ENCODE assay signal across 1 cellular context in genomic region chr18:59139615-59140286, GRCh38.
TF ChIP-seq lines count a peak whose summit lies in the region.

Gene SEC11C, plus strand, starts transcription at chr18:59139884. Its CDS starts 65 bp downstream, at chr18:59139949.

TF ChIP-seq in HepG2, 621 proteins besides CTCF, POLR2A, EP300 and RAD21 (continued from another document):
- TF ChIP-seq BCL3 (CRISPR knock-in tag; IDR thresholded peaks at IDR 0.05) (peak; percentile 84; the same call in 1 of the 2 replicates), HNF1A (IDR thresholded peaks at IDR 0.05; ENCODE audit: low read depth) (no peak; the same call in 1 of the 2 replicates), HNF1A (CRISPR knock-in tag; IDR thresholded peaks at IDR 0.05; ENCODE audit: borderline replicate concordance) (peak; percentile 52; the same call in 1 of the 2 replicates), ARNT (IDR thresholded peaks at IDR 0.05) (no peak), ZNF430 (CRISPR knock-in tag; IDR thresholded peaks at IDR 0.05) (0 out of 2 replicates have a peak, but pooled peaks have one; percentile 41), SPEN (CRISPR knock-in tag; IDR thresholded peaks at IDR 0.05; ENCODE audit: low read depth) (peak; percentile 56; the same call in 1 of the 2 replicates), CCAR2 (optimal IDR thresholded peaks at IDR 0.05; ENCODE audit: low read depth, low read length) (no peak), USF2 (IDR thresholded peaks at IDR 0.05; ENCODE audit: low read depth, low read length) (peak; percentile 93), USF2 (CRISPR knock-in tag; IDR thresholded peaks at IDR 0.05; ENCODE audit: borderline replicate concordance) (peak; percentile 99; the same call in 1 of the 2 replicates), HOXA5 (CRISPR knock-in tag; IDR thresholded peaks at IDR 0.05) (peak; percentile 79), ZNF205 (CRISPR knock-in tag; IDR thresholded peaks at IDR 0.05) (no peak; the same call in 1 of the 2 replicates), ZNF44 (CRISPR knock-in tag; IDR thresholded peaks at IDR 0.05) (0 out of 2 replicates have a peak, but pooled peaks have one; percentile 66), SP1 (IDR thresholded peaks at IDR 0.05) (no peak), SP1 (CRISPR knock-in tag; IDR thresholded peaks at IDR 0.05) (peak; percentile 70), ZBTB8A (CRISPR knock-in tag; IDR thresholded peaks at IDR 0.05; ENCODE audit: borderline replicate concordance, low read depth) (peak; percentile 50; the same call in 1 of the 2 replicates), STAT5B (CRISPR knock-in tag; IDR thresholded peaks at IDR 0.05) (no peak), ZMYM3 (CRISPR knock-in tag; IDR thresholded peaks at IDR 0.05) (0 out of 2 replicates have a peak, but pooled peaks have one; percentile 6), AFF4 (CRISPR knock-in tag; IDR thresholded peaks at IDR 0.05) (no peak), SALL2 (CRISPR knock-in tag; IDR thresholded peaks at IDR 0.05) (peak; percentile 66; the same call in 1 of the 2 replicates), MED8 (CRISPR knock-in tag; IDR thresholded peaks at IDR 0.05; ENCODE audit: insufficient replicate concordance) (peak; percentile 63), ZNF143 (CRISPR knock-in tag; IDR thresholded peaks at IDR 0.05) (peak; percentile 99), TARDBP (CRISPR knock-in tag; IDR thresholded peaks at IDR 0.05) (peak; percentile 63; the same call in 1 of the 2 replicates), TBX2 (CRISPR knock-in tag; IDR thresholded peaks at IDR 0.05; ENCODE audit: borderline replicate concordance) (peak; percentile 29; the same call in 1 of the 2 replicates), ZNF343 (CRISPR knock-in tag; IDR thresholded peaks at IDR 0.05) (0 out of 2 replicates have a peak, but pooled peaks have one; percentile 34), ZSCAN31 (CRISPR knock-in tag; IDR thresholded peaks at IDR 0.05; ENCODE audit: low read depth) (peak; percentile 69; the same call in 1 of the 2 replicates), RARG (CRISPR knock-in tag; IDR thresholded peaks at IDR 0.05; ENCODE audit: low read depth) (no peak; the same call in 1 of the 2 replicates), NR2C2 (CRISPR knock-in tag; IDR thresholded peaks at IDR 0.05; ENCODE audit: borderline replicate concordance) (peak; percentile 81), ZFX (CRISPR knock-in tag; IDR thresholded peaks at IDR 0.05; ENCODE audit: low read depth) (peak; percentile 70), ESRRA (CRISPR knock-in tag; IDR thresholded peaks at IDR 0.05; ENCODE audit: low read depth) (0 out of 2 replicates have a peak, but pooled peaks have one; percentile 24), HOXA3 (CRISPR knock-in tag; IDR thresholded peaks at IDR 0.05) (no peak; the same call in 1 of the 2 replicates), IKZF4 (CRISPR knock-in tag; IDR thresholded peaks at IDR 0.05; ENCODE audit: borderline replicate concordance, low read depth, not compliant biosample characterization) (peak; percentile 68), KDM5A (IDR thresholded peaks at IDR 0.05; ENCODE audit: borderline replicate concordance, low read length) (peak; percentile 61; the same call in 1 of the 2 replicates), ZC3H4 (CRISPR knock-in tag; IDR thresholded peaks at IDR 0.05; ENCODE audit: borderline replicate concordance) (peak; percentile 37; the same call in 1 of the 2 replicates), ZNF704 (CRISPR knock-in tag; IDR thresholded peaks at IDR 0.05; ENCODE audit: borderline replicate concordance) (peak; percentile 77; the same call in 1 of the 2 replicates), ARID2 (CRISPR knock-in tag; IDR thresholded peaks at IDR 0.05; ENCODE audit: borderline replicate concordance) (0 out of 2 replicates have a peak, but pooled peaks have one; percentile 17), CENPT (CRISPR knock-in tag; IDR thresholded peaks at IDR 0.05; ENCODE audit: low read depth) (no peak)
- TF ChIP-seq, protein P1, sequence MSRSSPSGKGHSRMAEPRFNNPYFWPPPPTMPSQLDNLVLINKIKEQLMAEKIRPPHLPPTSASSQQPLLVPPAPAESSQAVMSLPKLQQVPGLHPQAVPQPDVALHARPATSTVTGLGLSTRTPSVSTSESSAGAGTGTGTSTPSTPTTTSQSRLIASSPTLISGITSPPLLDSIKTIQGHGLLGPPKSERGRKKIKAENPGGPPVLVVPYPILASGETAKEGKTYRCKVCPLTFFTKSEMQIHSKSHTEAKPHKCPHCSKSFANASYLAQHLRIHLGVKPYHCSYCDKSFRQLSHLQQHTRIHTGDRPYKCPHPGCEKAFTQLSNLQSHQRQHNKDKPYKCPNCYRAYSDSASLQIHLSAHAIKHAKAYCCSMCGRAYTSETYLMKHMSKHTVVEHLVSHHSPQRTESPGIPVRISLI (CRISPR knock-in tag; IDR thresholded peaks at IDR 0.05; ENCODE audit: borderline replicate concordance) = no peak
